13 cellular contexts compared by ENCODE assay signal in the genomic region with DNA sequence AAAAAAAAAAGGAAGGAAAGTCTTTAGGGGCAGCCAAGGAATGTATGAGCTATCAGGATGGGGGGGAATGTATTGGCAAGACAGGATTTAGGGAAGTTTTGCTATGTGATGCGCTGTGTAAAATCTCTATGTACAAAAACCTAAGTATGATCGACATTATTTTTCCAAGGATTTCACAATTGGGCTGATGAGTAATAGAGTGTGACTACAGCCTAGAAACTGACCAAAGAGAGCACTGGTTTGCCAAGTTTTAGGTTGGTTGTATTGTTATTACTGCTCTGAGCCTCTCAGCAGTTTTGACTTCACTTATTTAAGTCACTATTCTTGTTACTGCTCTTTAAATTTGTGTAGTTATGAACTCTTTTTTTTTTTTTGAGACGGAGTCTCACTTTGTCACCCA.
A peak's percentile ranks its signal among the peaks of the same experiment; 100 is the strongest.
DNase-seq lines count a peak whose midpoint lies in the region; ATAC-seq and FAIRE-seq lines count a peak whose summit lies in the region.
"Had no signal": no experiment of that assay in that cellular context is flagged by ENCODE, and none has a peak within 500 bp of the region (broad histone marks: within the 10 kb centered on the region; RNA-seq: fewer than 3 reads in every experiment).

No MANE protein-coding gene starts in this region.

- peak; percentile 30 for DNase-seq in EH (ENCODE audit: low read depth)
- DNase-seq in RCC 7860 (ENCODE audit: low spot score): peak; percentile 38
- peak; percentile 41 for DNase-seq in epithelial cell of prostate (ENCODE audit: low read depth, low spot score)
- peak; percentile 28 for DNase-seq in myocyte (ENCODE audit: low read depth)
- no peak for DNase-seq in activated CD4-positive, alpha-beta T cell treated with anti-CD3 and anti-CD28 coated beads, Interleukin-2, amount 50 U/mL, for 4 hours
- DNase-seq in NCI-H1436 (lab: John Stamatoyannopoulos, UW): no peak
- DNase-seq: activated CD4-positive, alpha-beta T cell treated with anti-CD3 and anti-CD28 coated beads for 1 hour; islet precursor cell; NCI-H524 had no signal

- FAIRE-seq in RCC 7860 (lab: Jason Lieb, UNC): no peak

- no peak overlapping the region for H3K27ac ChIP-seq in epithelial cell of prostate
- H3K27ac ChIP-seq: BLaER1 treated with 17β-estradiol and CSF1 and Interleukin-3, amounts not matched to agents 10 nM and 100 nM had no signal

- no peak for ATAC-seq in GM19324 (IDR thresholded peaks at IDR 0.05; ENCODE audit: low FRiP score, unreplicated experiment)
- no peak for ATAC-seq in GM21825 (IDR thresholded peaks at IDR 0.05; ENCODE audit: unreplicated experiment)
- ATAC-seq: Panc1 had no signal

Comparison
In these comparisons a context has a peak if more than half of its experiments do, and no peak if none do; other contexts are left out.
1. DNase-seq: peak in EH (single experiment), RCC 7860 (single experiment), epithelial cell of prostate (single experiment) and myocyte (single experiment); none in activated CD4-positive, alpha-beta T cell treated with anti-CD3 and anti-CD28 coated beads, Interleukin-2, amount 50 U/mL, for 4 hours (0 of 2) and NCI-H1436 (single experiment).